10 cellular contexts compared by ENCODE assay signal in the genomic region with DNA sequence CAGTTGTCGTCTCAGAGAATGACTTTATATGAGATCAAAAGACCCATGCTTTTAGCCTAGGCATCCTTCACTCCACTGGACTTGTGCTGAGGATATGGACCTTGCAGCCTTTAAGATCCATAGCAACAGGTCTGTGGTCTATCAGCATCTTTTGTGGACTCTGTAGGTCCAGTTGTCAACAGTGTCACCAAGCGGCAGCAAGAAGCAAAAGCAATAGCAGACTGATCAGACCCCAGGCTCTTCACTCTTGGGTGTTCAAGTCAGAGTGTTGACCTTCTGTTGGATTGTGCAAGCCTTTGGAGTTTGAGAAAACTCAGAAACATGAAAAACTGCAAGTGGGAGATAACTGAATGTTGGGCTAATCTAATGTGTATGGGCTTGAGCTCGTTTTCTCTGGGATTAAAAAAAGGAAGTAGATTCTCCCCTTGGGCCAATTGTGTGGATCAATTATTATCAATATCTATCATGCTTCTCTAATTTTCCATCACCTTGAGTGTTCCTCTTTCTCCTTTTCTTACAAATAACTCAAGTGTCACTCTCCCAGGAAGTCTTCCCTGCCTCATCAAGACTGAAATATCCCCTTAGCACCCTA.
A peak's percentile ranks its signal among the peaks of the same experiment; 100 is the strongest.
DNase-seq lines count a peak whose midpoint lies in the region; ATAC-seq, FAIRE-seq and TF ChIP-seq lines count a peak whose summit lies in the region.
"Had no signal": no experiment of that assay in that cellular context is flagged by ENCODE, and none has a peak within 500 bp of the region (broad histone marks: within the 10 kb centered on the region; RNA-seq: fewer than 3 reads in every experiment).

No MANE protein-coding gene starts in this region.

- H2AFZ ChIP-seq in GM12878 (ENCODE audit: control insufficient read depth, low read depth, low read length): no peak overlapping the region
- H2AFZ ChIP-seq in neural progenitor cell (replicated peaks): no peak overlapping the region
- H2AFZ ChIP-seq in PC-9: no peak overlapping the region

- peaks cover 14% of the 10 kb centered on the region for H3K9me3 Mint-ChIP-seq in neural progenitor cell

- ATAC-seq in GM18511 (IDR thresholded peaks at IDR 0.05; ENCODE audit: unreplicated experiment) (peak; percentile 97), HG03378 (IDR thresholded peaks at IDR 0.05; ENCODE audit: unreplicated experiment) (peak; percentile 82), GM12878 (peak; percentile 68), GM19324 (IDR thresholded peaks at IDR 0.05; ENCODE audit: low FRiP score, unreplicated experiment) (no peak)
- ATAC-seq: naive thymus-derived CD8-positive, alpha-beta T cell had no signal

- no peak overlapping the region for H3K4me2 ChIP-seq in GM12878 (ENCODE audit: control insufficient read depth, insufficient read depth)
- H3K4me2 ChIP-seq in neural progenitor cell: no peak overlapping the region
- no peak overlapping the region for H3K4me2 ChIP-seq in PC-9

- 61% methylated on average over 3 of the region's 3 CpGs for WGBS in GM12878 (ENCODE audit: insufficient coverage, insufficient replicate concordance, low lambda C conversion rate, missing lambda C conversion rate)

- POLR2A ChIA-PET in GM12878 (lab: Charles Lee): no interaction called here
- POLR2A ChIA-PET in PC-9 (lab: Charles Lee; ENCODE audit: unreplicated experiment): no interaction called here

- FAIRE-seq in GM12878 (lab: Jason Lieb, UNC): no peak

- H3K27ac Mint-ChIP-seq in neural progenitor cell: no peak overlapping the region
- H3K27ac Mint-ChIP-seq: naive thymus-derived CD8-positive, alpha-beta T cell had no signal

- DNase-seq in GM12878 (ENCODE audit: low read depth, low spot score) (no peak), neural progenitor cell (ENCODE audit: low spot score) (peak; percentile 62), PC-9 (no peak), NCI-H345 (lab: John Stamatoyannopoulos, UW) (no peak), EL (no peak)
- DNase-seq: naive thymus-derived CD8-positive, alpha-beta T cell had no signal

- no peaks in the 10 kb centered on the region for H3K9me3 ChIP-seq in GM12878 (replicated peaks; ENCODE audit: control insufficient read depth, insufficient read depth, low read length)
- H3K9me3 ChIP-seq in neural progenitor cell (ENCODE audit: low read depth): peaks cover 7% of the 10 kb centered on the region
- H3K9me3 ChIP-seq in PC-9 (ENCODE audit: insufficient read depth, low read depth): no peaks in the 10 kb centered on the region

- no peaks in the 10 kb centered on the region for H3K9me2 ChIP-seq in PC-9 (ENCODE audit: insufficient read depth)

- H4K20me1 ChIP-seq in GM12878 (ENCODE audit: control insufficient read depth, insufficient read depth): no peaks in the 10 kb centered on the region
- no peaks in the 10 kb centered on the region for H4K20me1 ChIP-seq in neural progenitor cell (ENCODE audit: low read depth)
- H4K20me1 ChIP-seq in PC-9 (ENCODE audit: insufficient read depth): no peaks in the 10 kb centered on the region

- no peaks in the 10 kb centered on the region for H3K79me2 ChIP-seq in GM12878 (ENCODE audit: control insufficient read depth, insufficient read depth, low read length)
- no peaks in the 10 kb centered on the region for H3K79me2 ChIP-seq in neural progenitor cell (ENCODE audit: low read depth)
- no peaks in the 10 kb centered on the region for H3K79me2 ChIP-seq in PC-9 (ENCODE audit: low read depth)

- SMC1A ChIA-PET in GM12878 (lab: Charles Lee; ENCODE audit: uncharacterized antibody, unreplicated experiment): no interaction called here

- H3K4me1 ChIP-seq in GM12878 (ENCODE audit: control insufficient read depth, insufficient read depth, low read length): no peaks in the 10 kb centered on the region
- no peaks in the 10 kb centered on the region for H3K4me1 ChIP-seq in neural progenitor cell
- H3K4me1 ChIP-seq in PC-9 (replicated peaks; ENCODE audit: insufficient read depth): peaks cover 4% of the 10 kb centered on the region; the same call in 1 of the 2 replicates

- peak; percentile 37; the same call in 1 of the 2 replicates for TF ChIP-seq RAD21 in GM12878 (IDR thresholded peaks at IDR 0.05; ENCODE audit: insufficient read depth, low read depth, low read length)

- in situ Hi-C loops in GM12878 (cut with MboI): no loop called here

- TF ChIP-seq CTCF in GM12878 (IDR thresholded peaks at IDR 0.05 in 2 of 3, conservative IDR thresholded peaks at IDR 0.05 in 1 of 3; ENCODE audit: control insufficient read depth in 2 of 3, extremely low read depth in 1 of 3, insufficient read depth in 1 of 3, low read depth in 3 of 3, low read length in 3 of 3) (peak; percentile 48 to 53 (median 53); a peak in 5 of 6 replicates), neural progenitor cell (IDR thresholded peaks at IDR 0.05) (peak; percentile 67), PC-9 (conservative IDR thresholded peaks at IDR 0.05) (no peak)

- H3K36me3 Mint-ChIP-seq in neural progenitor cell: peaks cover 4% of the 10 kb centered on the region

- H3F3A ChIP-seq in neural progenitor cell (ENCODE audit: low read depth): no peaks in the 10 kb centered on the region
- H3F3A ChIP-seq in PC-9 (ENCODE audit: insufficient read depth, low read depth): no peaks in the 10 kb centered on the region

- BruUV-seq in GM12878 (replicated peaks; lab: Mats Ljungman, UMichigan): no TSS peak
- no TSS peak for BruUV-seq in PC-9 (replicated peaks; lab: Mats Ljungman, UMichigan)

- RAD21 ChIA-PET in GM12878 (lab: Charles Lee; ENCODE audit: unreplicated experiment): no interaction called here

- no peak for TF ChIP-seq EP300 in GM12878 (IDR thresholded peaks at IDR 0.05; ENCODE audit: borderline replicate concordance in 1 of 2, control insufficient read depth in 1 of 2, low read depth in 2 of 2, low read length in 2 of 2)

- no peak overlapping the region for H3K27ac ChIP-seq in GM12878 (ENCODE audit: control insufficient read depth, insufficient read depth)
- no peak overlapping the region for H3K27ac ChIP-seq in neural progenitor cell
- no peak overlapping the region for H3K27ac ChIP-seq in PC-9
- H3K27ac ChIP-seq: SK-N-MC had no signal

- H3K27me3 ChIP-seq in GM12878 (replicated peaks in 1 of 2; ENCODE audit: control insufficient read depth in 2 of 2, insufficient read depth in 2 of 2, low read length in 1 of 2): no peaks in the 10 kb centered on the region
- H3K27me3 ChIP-seq in neural progenitor cell: no peaks in the 10 kb centered on the region
- H3K27me3 ChIP-seq in PC-9 (ENCODE audit: insufficient read depth, low read depth): no peaks in the 10 kb centered on the region

- H3K4me3 Mint-ChIP-seq in neural progenitor cell: no peak overlapping the region
- H3K4me3 Mint-ChIP-seq: naive thymus-derived CD8-positive, alpha-beta T cell had no signal

- TF ChIP-seq POLR2A in GM12878 (IDR thresholded peaks at IDR 0.05; ENCODE audit: low read depth, low read length): no peak

- H3K9ac ChIP-seq in GM12878 (ENCODE audit: control insufficient read depth, insufficient read depth, low read length) (no peak overlapping the region), neural progenitor cell (no peak overlapping the region)

- no peaks in the 10 kb centered on the region for H3K4me1 Mint-ChIP-seq in neural progenitor cell
- H3K4me1 Mint-ChIP-seq: naive thymus-derived CD8-positive, alpha-beta T cell had no signal

- H3K36me3 ChIP-seq in GM12878 (ENCODE audit: control insufficient read depth in 2 of 2, insufficient read depth in 2 of 2, low read length in 1 of 2) (no peaks in the 10 kb centered on the region), neural progenitor cell (no peaks in the 10 kb centered on the region), PC-9 (ENCODE audit: low read depth) (no peaks in the 10 kb centered on the region)

- intact Hi-C loops in GM12878 (cut with micrococcal nuclease; ENCODE audit: unreplicated experiment): no loop called here
- intact Hi-C loops in PC-9 (cut with micrococcal nuclease; ENCODE audit: unreplicated experiment): loop anchor here (10.0 kb wide), 1 partner anchor 983 kb away; no protein-coding TSS in a partner anchor

- peaks cover 2% of the 10 kb centered on the region for H3K27me3 Mint-ChIP-seq in neural progenitor cell (ENCODE audit: insufficient read depth, low read depth)
- H3K27me3 Mint-ChIP-seq: naive thymus-derived CD8-positive, alpha-beta T cell had no signal

- H3K4me3 ChIP-seq in GM12878 (no peak overlapping the region), neural progenitor cell (no peak overlapping the region), PC-9 (no peak overlapping the region)
- H3K4me3 ChIP-seq: SK-N-MC had no signal

- CTCF ChIA-PET in GM12878 (lab: Yijun Ruan, JAX): no interaction called here
- CTCF ChIA-PET in PC-9 (lab: Charles Lee): no interaction called here

TF ChIP-seq in GM12878, 131 proteins besides CTCF, POLR2A, EP300 and RAD21:
- TF ChIP-seq, protein P1, sequence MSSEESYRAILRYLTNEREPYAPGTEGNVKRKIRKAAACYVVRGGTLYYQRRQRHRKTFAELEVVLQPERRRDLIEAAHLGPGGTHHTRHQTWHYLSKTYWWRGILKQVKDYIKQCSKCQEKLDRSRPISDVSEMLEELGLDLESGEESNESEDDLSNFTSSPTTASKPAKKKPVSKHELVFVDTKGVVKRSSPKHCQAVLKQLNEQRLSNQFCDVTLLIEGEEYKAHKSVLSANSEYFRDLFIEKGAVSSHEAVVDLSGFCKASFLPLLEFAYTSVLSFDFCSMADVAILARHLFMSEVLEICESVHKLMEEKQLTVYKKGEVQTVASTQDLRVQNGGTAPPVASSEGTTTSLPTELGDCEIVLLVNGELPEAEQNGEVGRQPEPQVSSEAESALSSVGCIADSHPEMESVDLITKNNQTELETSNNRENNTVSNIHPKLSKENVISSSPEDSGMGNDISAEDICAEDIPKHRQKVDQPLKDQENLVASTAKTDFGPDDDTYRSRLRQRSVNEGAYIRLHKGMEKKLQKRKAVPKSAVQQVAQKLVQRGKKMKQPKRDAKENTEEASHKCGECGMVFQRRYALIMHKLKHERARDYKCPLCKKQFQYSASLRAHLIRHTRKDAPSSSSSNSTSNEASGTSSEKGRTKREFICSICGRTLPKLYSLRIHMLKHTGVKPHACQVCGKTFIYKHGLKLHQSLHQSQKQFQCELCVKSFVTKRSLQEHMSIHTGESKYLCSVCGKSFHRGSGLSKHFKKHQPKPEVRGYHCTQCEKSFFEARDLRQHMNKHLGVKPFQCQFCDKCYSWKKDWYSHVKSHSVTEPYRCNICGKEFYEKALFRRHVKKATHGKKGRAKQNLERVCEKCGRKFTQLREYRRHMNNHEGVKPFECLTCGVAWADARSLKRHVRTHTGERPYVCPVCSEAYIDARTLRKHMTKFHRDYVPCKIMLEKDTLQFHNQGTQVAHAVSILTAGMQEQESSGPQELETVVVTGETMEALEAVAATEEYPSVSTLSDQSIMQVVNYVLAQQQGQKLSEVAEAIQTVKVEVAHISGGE (CRISPR knock-in tag; IDR thresholded peaks at IDR 0.05): no peak
- TF ChIP-seq SMC3 (IDR thresholded peaks at IDR 0.05; ENCODE audit: borderline replicate concordance, low read length) (peak; percentile 43; the same call in 1 of the 2 replicates), KDM1A (IDR thresholded peaks at IDR 0.05; ENCODE audit: borderline replicate concordance) (no peak), RUNX3 (IDR thresholded peaks at IDR 0.05; ENCODE audit: low read length) (no peak)
